In genomic region chr22:20542055-20542454, GRCh38 we compare ENCODE assay signal across 28 cellular contexts.
"Had no signal": no experiment of that assay in that cellular context is flagged by ENCODE, and none has a peak within 500 bp of the region (broad histone marks: within the 10 kb centered on the region; RNA-seq: fewer than 3 reads in every experiment).

No MANE protein-coding gene starts in this region.

- H3K27me3 ChIP-seq: heart left ventricle, ovary, stomach, thyroid gland, upper lobe of left lung, vagina had no signal

- H3K4me3 ChIP-seq: heart left ventricle, ovary, prostate gland, stomach, thyroid gland, upper lobe of left lung, vagina had no signal

- H3K27ac ChIP-seq: heart left ventricle, ovary, prostate gland, stomach, thyroid gland, upper lobe of left lung, vagina, VCaP had no signal

- H3K4me1 ChIP-seq: prostate gland had no signal

- H3K9me3 Mint-ChIP-seq: activated CD4-positive, alpha-beta memory T cell treated with anti-CD3 and anti-CD28 coated beads for 36 hours; stimulated activated naive B cell treated with anti-CD40 and anti-IgM and Interleukin-4, amounts not matched to agents 10 μg/mL and 1 μg/mL and 100 μg/mL, for 72 hours; T-helper 1 cell treated with Interleukin-12 subunit alpha and Interleukin-12 subunit beta and Interleukin-4 antibody, amounts not matched to agents 30 μg/mL and 1 μg/mL, for 36 hours had no signal

- H3K36me3 ChIP-seq: ovary, prostate gland had no signal

- H3K27me3 Mint-ChIP-seq: activated CD4-positive, alpha-beta memory T cell treated with anti-CD3 and anti-CD28 coated beads for 36 hours; activated naive CD8-positive, alpha-beta T cell treated with anti-CD3 and anti-CD28 coated beads, Interleukin-2, amount 10 ng/mL, durations not matched to agents 7 days and 5 days; stimulated activated naive B cell treated with anti-CD40 and anti-IgM and Interleukin-4, amounts not matched to agents 10 μg/mL and 1 μg/mL and 100 μg/mL, for 72 hours had no signal

- ATAC-seq: activated T-cell treated with anti-CD3 and anti-CD28 coated beads, Interleukin-2, amount 50 U/mL, for 72 hours; heart left ventricle; sciatic nerve; stimulated activated naive B cell treated with anti-CD40 and anti-IgM and Interleukin-4, amounts not matched to agents 10 μg/mL and 1 μg/mL and 100 μg/mL, for 72 hours had no signal

- H3K4me3 Mint-ChIP-seq: activated CD4-positive, alpha-beta memory T cell treated with anti-CD3 and anti-CD28 coated beads for 36 hours; activated naive CD8-positive, alpha-beta T cell treated with anti-CD3 and anti-CD28 coated beads, Interleukin-2, amount 10 ng/mL, durations not matched to agents 7 days and 5 days; activated T-cell treated with anti-CD3 and anti-CD28 coated beads, Interleukin-2, amount 50 U/mL, for 72 hours; mesothelial cell of epicardium; nephron; stimulated activated naive B cell treated with anti-CD40 and anti-IgM and Interleukin-4, amounts not matched to agents 10 μg/mL and 1 μg/mL and 100 μg/mL, for 72 hours; T-helper 1 cell treated with Interleukin-12 subunit alpha and Interleukin-12 subunit beta and Interleukin-4 antibody, amounts not matched to agents 30 μg/mL and 1 μg/mL, for 36 hours had no signal

- H3K27ac Mint-ChIP-seq: mesothelial cell of epicardium; nephron; stimulated activated naive B cell treated with anti-CD40 and anti-IgM and Interleukin-4, amounts not matched to agents 10 μg/mL and 1 μg/mL and 100 μg/mL, for 72 hours; T-helper 1 cell treated with Interleukin-12 subunit alpha and Interleukin-12 subunit beta and Interleukin-4 antibody, amounts not matched to agents 30 μg/mL and 1 μg/mL, for 36 hours had no signal

- H3K9me3 ChIP-seq: heart left ventricle, ovary, prostate gland, stomach, thyroid gland, upper lobe of left lung, vagina had no signal

- DNase-seq: activated CD4-positive, alpha-beta memory T cell treated with anti-CD3 and anti-CD28 coated beads for 36 hours; activated CD4-positive, alpha-beta T cell treated with anti-CD3 and anti-CD28 coated beads for 4 hours; activated naive CD4-positive, alpha-beta T cell; activated naive CD8-positive, alpha-beta T cell treated with anti-CD3 and anti-CD28 coated beads, Interleukin-2, amount 10 ng/mL, durations not matched to agents 7 days and 5 days; activated T-cell treated with anti-CD3 and anti-CD28 coated beads, Interleukin-2, amount 50 U/mL, for 72 hours; amniotic stem cell; caudate nucleus; foreskin fibroblast; hypothalamus; ovary; retina; small intestine; stimulated activated CD4-positive, alpha-beta T cell treated with anti-CD3 and anti-CD28 coated beads, Interleukin-4, amount 100 ng/mL, for 24 hours; stimulated activated CD8-positive, alpha-beta memory T cell treated with anti-CD3 and anti-CD28 coated beads, Interleukin-4, amount 100 ng/mL, for 48 hours; stimulated activated naive B cell treated with anti-CD40 and anti-IgM and Interleukin-4, amounts not matched to agents 10 μg/mL and 1 μg/mL and 100 μg/mL, for 72 hours; stomach; SW 1271; T-helper 9 cell; thyroid gland; upper lobe of left lung had no signal
